1 cellular context compared by ENCODE assay signal in the genomic region with DNA sequence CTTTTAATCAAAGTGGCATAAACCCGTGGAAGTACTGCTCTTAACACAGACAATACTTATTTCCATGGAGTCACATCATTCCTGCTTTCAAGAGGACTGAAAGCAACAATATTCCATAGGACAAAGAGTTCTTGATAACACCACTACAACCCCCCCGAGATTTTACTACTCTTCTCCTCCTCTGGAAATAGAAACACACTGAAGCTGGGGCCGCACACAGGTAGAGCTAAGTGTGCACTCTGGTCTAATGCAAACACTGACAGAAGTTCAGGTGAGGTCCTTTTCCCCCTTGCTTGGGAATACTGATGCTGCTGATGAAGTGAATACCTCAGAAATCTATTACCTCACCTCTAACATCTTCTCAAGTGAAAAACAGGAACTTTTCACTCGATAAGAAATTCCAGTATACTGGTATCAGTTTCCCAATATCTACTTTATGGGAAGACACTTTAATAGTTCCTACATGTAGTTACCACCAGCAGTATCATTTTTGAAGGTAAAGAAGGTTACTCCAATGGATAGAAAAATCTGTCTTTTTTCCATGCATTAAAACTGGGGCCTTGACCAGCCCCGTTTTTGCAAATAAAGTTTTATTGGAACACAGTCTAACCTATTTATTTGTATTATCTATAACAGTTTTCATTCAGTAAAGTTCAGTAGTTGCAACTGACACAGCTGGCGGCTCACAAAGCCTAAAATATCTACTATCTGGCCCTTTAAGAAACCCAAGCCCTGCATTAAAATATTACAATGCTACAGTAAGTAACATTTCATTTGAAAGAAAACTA.
A peak's percentile ranks its signal among the peaks of the same experiment; 100 is the strongest.
TF ChIP-seq lines count a peak whose summit lies in the region.

No MANE protein-coding gene starts in this region.

TF ChIP-seq in GM12878, 131 proteins besides CTCF, POLR2A, EP300 and RAD21:
- TF ChIP-seq, protein P1, sequence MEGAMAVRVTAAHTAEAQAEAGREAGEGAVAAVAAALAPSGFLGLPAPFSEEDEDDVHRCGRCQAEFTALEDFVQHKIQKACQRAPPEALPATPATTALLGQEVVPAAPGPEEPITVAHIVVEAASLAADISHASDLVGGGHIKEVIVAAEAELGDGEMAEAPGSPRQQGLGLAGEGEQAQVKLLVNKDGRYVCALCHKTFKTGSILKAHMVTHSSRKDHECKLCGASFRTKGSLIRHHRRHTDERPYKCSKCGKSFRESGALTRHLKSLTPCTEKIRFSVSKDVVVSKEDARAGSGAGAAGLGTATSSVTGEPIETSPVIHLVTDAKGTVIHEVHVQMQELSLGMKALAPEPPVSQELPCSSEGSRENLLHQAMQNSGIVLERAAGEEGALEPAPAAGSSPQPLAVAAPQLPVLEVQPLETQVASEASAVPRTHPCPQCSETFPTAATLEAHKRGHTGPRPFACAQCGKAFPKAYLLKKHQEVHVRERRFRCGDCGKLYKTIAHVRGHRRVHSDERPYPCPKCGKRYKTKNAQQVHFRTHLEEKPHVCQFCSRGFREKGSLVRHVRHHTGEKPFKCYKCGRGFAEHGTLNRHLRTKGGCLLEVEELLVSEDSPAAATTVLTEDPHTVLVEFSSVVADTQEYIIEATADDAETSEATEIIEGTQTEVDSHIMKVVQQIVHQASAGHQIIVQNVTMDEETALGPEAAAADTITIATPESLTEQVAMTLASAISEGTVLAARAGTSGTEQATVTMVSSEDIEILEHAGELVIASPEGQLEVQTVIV (IDR thresholded peaks at IDR 0.05; ENCODE audit: borderline replicate concordance, partially characterized antibody) = no peak
- TF ChIP-seq CHD1 (IDR thresholded peaks at IDR 0.05; ENCODE audit: low read depth, low read length) (no peak), POLR2AphosphoS2 (IDR thresholded peaks at IDR 0.05; ENCODE audit: low read depth, low read length) (no peak), DPF2 (IDR thresholded peaks at IDR 0.05) (no peak)
- TF ChIP-seq, protein P2, sequence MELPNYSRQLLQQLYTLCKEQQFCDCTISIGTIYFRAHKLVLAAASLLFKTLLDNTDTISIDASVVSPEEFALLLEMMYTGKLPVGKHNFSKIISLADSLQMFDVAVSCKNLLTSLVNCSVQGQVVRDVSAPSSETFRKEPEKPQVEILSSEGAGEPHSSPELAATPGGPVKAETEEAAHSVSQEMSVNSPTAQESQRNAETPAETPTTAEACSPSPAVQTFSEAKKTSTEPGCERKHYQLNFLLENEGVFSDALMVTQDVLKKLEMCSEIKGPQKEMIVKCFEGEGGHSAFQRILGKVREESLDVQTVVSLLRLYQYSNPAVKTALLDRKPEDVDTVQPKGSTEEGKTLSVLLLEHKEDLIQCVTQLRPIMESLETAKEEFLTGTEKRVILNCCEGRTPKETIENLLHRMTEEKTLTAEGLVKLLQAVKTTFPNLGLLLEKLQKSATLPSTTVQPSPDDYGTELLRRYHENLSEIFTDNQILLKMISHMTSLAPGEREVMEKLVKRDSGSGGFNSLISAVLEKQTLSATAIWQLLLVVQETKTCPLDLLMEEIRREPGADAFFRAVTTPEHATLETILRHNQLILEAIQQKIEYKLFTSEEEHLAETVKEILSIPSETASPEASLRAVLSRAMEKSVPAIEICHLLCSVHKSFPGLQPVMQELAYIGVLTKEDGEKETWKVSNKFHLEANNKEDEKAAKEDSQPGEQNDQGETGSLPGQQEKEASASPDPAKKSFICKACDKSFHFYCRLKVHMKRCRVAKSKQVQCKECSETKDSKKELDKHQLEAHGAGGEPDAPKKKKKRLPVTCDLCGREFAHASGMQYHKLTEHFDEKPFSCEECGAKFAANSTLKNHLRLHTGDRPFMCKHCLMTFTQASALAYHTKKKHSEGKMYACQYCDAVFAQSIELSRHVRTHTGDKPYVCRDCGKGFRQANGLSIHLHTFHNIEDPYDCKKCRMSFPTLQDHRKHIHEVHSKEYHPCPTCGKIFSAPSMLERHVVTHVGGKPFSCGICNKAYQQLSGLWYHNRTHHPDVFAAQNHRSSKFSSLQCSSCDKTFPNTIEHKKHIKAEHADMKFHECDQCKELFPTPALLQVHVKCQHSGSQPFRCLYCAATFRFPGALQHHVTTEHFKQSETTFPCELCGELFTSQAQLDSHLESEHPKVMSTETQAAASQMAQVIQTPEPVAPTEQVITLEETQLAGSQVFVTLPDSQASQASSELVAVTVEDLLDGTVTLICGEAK (IDR thresholded peaks at IDR 0.05; ENCODE audit: borderline replicate concordance) = peak; percentile 72
- TF ChIP-seq, protein P3, sequence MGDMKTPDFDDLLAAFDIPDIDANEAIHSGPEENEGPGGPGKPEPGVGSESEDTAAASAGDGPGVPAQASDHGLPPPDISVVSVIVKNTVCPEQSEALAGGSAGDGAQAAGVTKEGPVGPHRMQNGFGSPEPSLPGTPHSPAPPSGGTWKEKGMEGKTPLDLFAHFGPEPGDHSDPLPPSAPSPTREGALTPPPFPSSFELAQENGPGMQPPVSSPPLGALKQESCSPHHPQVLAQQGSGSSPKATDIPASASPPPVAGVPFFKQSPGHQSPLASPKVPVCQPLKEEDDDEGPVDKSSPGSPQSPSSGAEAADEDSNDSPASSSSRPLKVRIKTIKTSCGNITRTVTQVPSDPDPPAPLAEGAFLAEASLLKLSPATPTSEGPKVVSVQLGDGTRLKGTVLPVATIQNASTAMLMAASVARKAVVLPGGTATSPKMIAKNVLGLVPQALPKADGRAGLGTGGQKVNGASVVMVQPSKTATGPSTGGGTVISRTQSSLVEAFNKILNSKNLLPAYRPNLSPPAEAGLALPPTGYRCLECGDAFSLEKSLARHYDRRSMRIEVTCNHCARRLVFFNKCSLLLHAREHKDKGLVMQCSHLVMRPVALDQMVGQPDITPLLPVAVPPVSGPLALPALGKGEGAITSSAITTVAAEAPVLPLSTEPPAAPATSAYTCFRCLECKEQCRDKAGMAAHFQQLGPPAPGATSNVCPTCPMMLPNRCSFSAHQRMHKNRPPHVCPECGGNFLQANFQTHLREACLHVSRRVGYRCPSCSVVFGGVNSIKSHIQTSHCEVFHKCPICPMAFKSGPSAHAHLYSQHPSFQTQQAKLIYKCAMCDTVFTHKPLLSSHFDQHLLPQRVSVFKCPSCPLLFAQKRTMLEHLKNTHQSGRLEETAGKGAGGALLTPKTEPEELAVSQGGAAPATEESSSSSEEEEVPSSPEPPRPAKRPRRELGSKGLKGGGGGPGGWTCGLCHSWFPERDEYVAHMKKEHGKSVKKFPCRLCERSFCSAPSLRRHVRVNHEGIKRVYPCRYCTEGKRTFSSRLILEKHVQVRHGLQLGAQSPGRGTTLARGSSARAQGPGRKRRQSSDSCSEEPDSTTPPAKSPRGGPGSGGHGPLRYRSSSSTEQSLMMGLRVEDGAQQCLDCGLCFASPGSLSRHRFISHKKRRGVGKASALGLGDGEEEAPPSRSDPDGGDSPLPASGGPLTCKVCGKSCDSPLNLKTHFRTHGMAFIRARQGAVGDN (IDR thresholded peaks at IDR 0.05) = no peak
